Comparison of ENCODE assay signal across 20 cellular contexts in genomic region chr5:78659714-78660113, GRCh38. TPM values are rescaled to one million over a fixed set of nuclear protein-coding genes. Genes with fewer than 3 reads are reported as not detected.
DNase-seq lines count a peak whose midpoint lies in the region; ATAC-seq and TF ChIP-seq lines count a peak whose summit lies in the region.
"Had no signal": no experiment of that assay in that cellular context is flagged by ENCODE, and none has a peak within 500 bp of the region (broad histone marks: within the 10 kb centered on the region; RNA-seq: fewer than 3 reads in every experiment).

No MANE protein-coding gene starts in this region.

- H3K4me3 ChIP-seq in CD8-positive, alpha-beta memory T cell (ENCODE audit: low read length) = no peak overlapping the region
- H3K4me3 ChIP-seq: GM12878, neural progenitor cell had no signal

- no peak for DNase-seq in CD8-positive, alpha-beta memory T cell
- peak; percentile 76 for DNase-seq in RPMI8226
- peak; percentile 46 for DNase-seq in dermis blood vessel endothelial cell
- DNase-seq in mesothelial cell of epicardium (ENCODE audit: low spot score in 2 of 2, unreplicated experiment in 2 of 2) = no peak
- DNase-seq in GM19240 (ENCODE audit: insufficient read length, low spot score) = no peak
- DNase-seq in activated CD4-positive, alpha-beta T cell treated with anti-CD3 and anti-CD28 coated beads for 48 hours = no peak
- DNase-seq: activated CD4-positive, alpha-beta T cell treated with anti-CD3 and anti-CD28 coated beads for 1 hour; activated effector memory CD4-positive, alpha-beta T cell treated with Interleukin-2 at 50 U/mL for 16 hours; GDM1; islet precursor cell; mesendoderm; NCI-H1694 treated with DMSO at 0.1 percent for 48 hours; NCI-H446; NK-92 treated with Interleukin-12 subunit alpha and Interleukin-12 subunit beta, amount 100 ng/mL, for 24 hours had no signal

- POLR2A ChIA-PET in CD8-positive, alpha-beta memory T cell (lab: Charles Lee) = no interaction called here

- no peak overlapping the region for H3K27ac Mint-ChIP-seq in CD8-positive, alpha-beta memory T cell
- peak overlapping the region; percentile 80 for H3K27ac Mint-ChIP-seq in mesothelial cell of epicardium
- H3K27ac Mint-ChIP-seq: neural progenitor cell; T-helper 1 cell treated with Interleukin-12 subunit alpha and Interleukin-12 subunit beta and Interleukin-4 antibody, amounts not matched to agents 30 μg/mL and 1 μg/mL, for 36 hours had no signal

- H3K27me3 ChIP-seq in CD8-positive, alpha-beta memory T cell (ENCODE audit: insufficient read depth, low read length, poor library complexity, severe bottlenecking) = no peaks in the 10 kb centered on the region
- H3K27me3 ChIP-seq: neural progenitor cell had no signal

- H3K27me3 Mint-ChIP-seq in CD8-positive, alpha-beta memory T cell = peaks cover 2 to 27% of the 10 kb centered on the region in 2 donors
- H3K27me3 Mint-ChIP-seq in mesothelial cell of epicardium (ENCODE audit: low read depth) = no peaks in the 10 kb centered on the region

- H3K4me3 Mint-ChIP-seq in CD8-positive, alpha-beta memory T cell = no peak overlapping the region
- H3K4me3 Mint-ChIP-seq in mesothelial cell of epicardium = no peak overlapping the region
- H3K4me3 Mint-ChIP-seq: neural progenitor cell; T-helper 1 cell treated with Interleukin-12 subunit alpha and Interleukin-12 subunit beta and Interleukin-4 antibody, amounts not matched to agents 30 μg/mL and 1 μg/mL, for 36 hours had no signal

- H3K4me1 Mint-ChIP-seq in CD8-positive, alpha-beta memory T cell = no peaks in the 10 kb centered on the region
- H3K4me1 Mint-ChIP-seq in mesothelial cell of epicardium = peaks cover 27% of the 10 kb centered on the region
- H3K4me1 Mint-ChIP-seq: neural progenitor cell had no signal

- no peak for TF ChIP-seq CTCF in mesothelial cell of epicardium (IDR thresholded peaks at IDR 0.05; ENCODE audit: unreplicated experiment)

- H3K4me1 ChIP-seq in CD8-positive, alpha-beta memory T cell (ENCODE audit: insufficient read depth, low read length) = no peaks in the 10 kb centered on the region
- H3K4me1 ChIP-seq: neural progenitor cell had no signal

- no peaks in the 10 kb centered on the region for H3K36me3 ChIP-seq in CD8-positive, alpha-beta memory T cell (ENCODE audit: insufficient read depth, low read length)
- H3K36me3 ChIP-seq: neural progenitor cell had no signal

- ATAC-seq in GM21447 (IDR thresholded peaks at IDR 0.05; ENCODE audit: unreplicated experiment) (no peak), HG02884 (IDR thresholded peaks at IDR 0.05; ENCODE audit: unreplicated experiment) (no peak)
- ATAC-seq: GM12878 had no signal

- H3K9me3 Mint-ChIP-seq in CD8-positive, alpha-beta memory T cell = no peaks in the 10 kb centered on the region
- H3K9me3 Mint-ChIP-seq in mesothelial cell of epicardium = peaks cover 4% of the 10 kb centered on the region
- H3K9me3 Mint-ChIP-seq: neural progenitor cell; T-helper 1 cell treated with Interleukin-12 subunit alpha and Interleukin-12 subunit beta and Interleukin-4 antibody, amounts not matched to agents 30 μg/mL and 1 μg/mL, for 36 hours had no signal

- H3K27ac ChIP-seq in CD8-positive, alpha-beta memory T cell (ENCODE audit: low read depth, low read length) = peak overlapping the region; percentile 18
- H3K27ac ChIP-seq: epithelial cell of prostate, neural progenitor cell had no signal

- no peaks in the 10 kb centered on the region for H3K9me3 ChIP-seq in CD8-positive, alpha-beta memory T cell (ENCODE audit: low read length)

- CTCF ChIA-PET in CD8-positive, alpha-beta memory T cell (lab: Charles Lee) = no interaction called here

- no peaks in the 10 kb centered on the region for H3K36me3 Mint-ChIP-seq in CD8-positive, alpha-beta memory T cell
- no peaks in the 10 kb centered on the region for H3K36me3 Mint-ChIP-seq in mesothelial cell of epicardium
- H3K36me3 Mint-ChIP-seq: neural progenitor cell had no signal

RNA-seq across cellular contexts. Expression of gene LHFPL2, which starts 11.1 kb away (rescaled TPM):
- total RNA-seq in CD8-positive, alpha-beta memory T cell = 1 to 10 TPM in 1 of 2 experiments, under 1 TPM in 1; 0.84 to 1.2 TPM
- 0.20 TPM for polyA plus RNA-seq in CD8-positive, alpha-beta memory T cell
- 64.1 and 67.7 TPM in 2 replicates for total RNA-seq in dermis blood vessel endothelial cell
- 41.7 to 43.1 TPM (median 42.1 TPM) in 3 replicates for total RNA-seq in mesothelial cell of epicardium

Comparison
In these comparisons a context has a peak if more than half of its experiments do, and no peak if none do; other contexts are left out.
1. DNase-seq: peak in RPMI8226 (single experiment) and dermis blood vessel endothelial cell (single experiment); none in CD8-positive, alpha-beta memory T cell (0 of 5), mesothelial cell of epicardium (0 of 2), GM19240 (single experiment) and activated CD4-positive, alpha-beta T cell treated with anti-CD3 and anti-CD28 coated beads for 48 hours (single experiment).
2. RNA of gene LHFPL2, which starts 11.1 kb away (total RNA-seq): 64.1 to 67.7 TPM in dermis blood vessel endothelial cell and 41.7 to 43.1 TPM in mesothelial cell of epicardium; 0.84 to 1.2 TPM in CD8-positive, alpha-beta memory T cell; every median in the first group is over 10 times any median in the second.